11 cellular contexts compared by ENCODE assay signal in genomic region chr21:25999935-26000582, GRCh38.
DNase-seq lines count a peak whose midpoint lies in the region; ATAC-seq and TF ChIP-seq lines count a peak whose summit lies in the region.
"Had no signal": no experiment of that assay in that cellular context is flagged by ENCODE, and none has a peak within 500 bp of the region (broad histone marks: within the 10 kb centered on the region; RNA-seq: fewer than 3 reads in every experiment).

No MANE protein-coding gene starts in this region.

- H2AFZ ChIP-seq in hepatocyte: no peak overlapping the region

- H3K4me1 ChIP-seq in mucosa of rectum (ENCODE audit: control insufficient read depth in 2 of 2, insufficient read depth in 2 of 2, low read length in 2 of 2) (peaks cover 10 to 21% of the 10 kb centered on the region in 2 donors), hepatocyte (ENCODE audit: insufficient read depth) (peaks cover 3% of the 10 kb centered on the region)

- TF ChIP-seq CTCF in hepatocyte (IDR thresholded peaks at IDR 0.05; ENCODE audit: poor library complexity): no peak

- H3K27me3 ChIP-seq in mucosa of rectum (ENCODE audit: control insufficient read depth in 2 of 2, insufficient read depth in 2 of 2, low read length in 2 of 2) (no peaks in the 10 kb centered on the region), hepatocyte (no peaks in the 10 kb centered on the region)

- H3K36me3 ChIP-seq in mucosa of rectum (ENCODE audit: control insufficient read depth in 2 of 2, insufficient read depth in 2 of 2, low read length in 2 of 2) (peaks cover 0 to 7% of the 10 kb centered on the region in 2 donors), hepatocyte (replicated peaks; ENCODE audit: insufficient read depth, low read depth) (no peaks in the 10 kb centered on the region)

- intact Hi-C loops in Right ventricle myocardium superior (cut with DNase I) (loop anchor here (10.0 kb wide), 1 partner anchor 165 kb away; no protein-coding TSS in a partner anchor), left cardiac atrium (cut with DNase I) (no loop called here)

- H3K27ac ChIP-seq in mucosa of rectum (ENCODE audit: low read depth in 2 of 2, low read length in 2 of 2) (peak overlapping the region; percentile 16 to 44), hepatocyte (no peak overlapping the region)
- H3K27ac ChIP-seq: WERI-Rb-1 had no signal

- no peaks in the 10 kb centered on the region for H4K20me1 ChIP-seq in hepatocyte (ENCODE audit: insufficient read depth, poor library complexity, severe bottlenecking)

- peak overlapping the region; percentile 29 to 33 for H3K4me3 ChIP-seq in mucosa of rectum (ENCODE audit: low read length in 2 of 2)
- H3K4me3 ChIP-seq in hepatocyte: no peak overlapping the region

- peak; percentile 45 for DNase-seq in Right ventricle myocardium superior
- DNase-seq in left cardiac atrium: no peak
- peak; percentile 18 for DNase-seq in activated naive CD4-positive, alpha-beta T cell treated with anti-CD3 and anti-CD28 coated beads, Interleukin-2, amount 50 U/mL, for 16 hours
- no peak for DNase-seq in NCI-H2196 (lab: John Stamatoyannopoulos, UW; ENCODE audit: unreplicated experiment)
- DNase-seq in hepatocyte (ENCODE audit: low spot score): no peak
- DNase-seq: NCI-H2029 treated with DMSO at 0.1 percent for 48 hours, WERI-Rb-1 had no signal

- H3K9me3 ChIP-seq in mucosa of rectum (ENCODE audit: control insufficient read depth in 2 of 2, low read length in 2 of 2) (no peaks in the 10 kb centered on the region), hepatocyte (ENCODE audit: low read depth) (no peaks in the 10 kb centered on the region)

- 78% methylated on average over 19 of the region's 19 CpGs for WGBS in hepatocyte (ENCODE audit: low lambda C conversion rate, missing lambda C conversion rate)

- H3K9me2 ChIP-seq in hepatocyte (replicated peaks; ENCODE audit: insufficient read depth): no peaks in the 10 kb centered on the region

- H3K79me2 ChIP-seq in hepatocyte: peaks cover 5% of the 10 kb centered on the region

- no peak for ATAC-seq in Right ventricle myocardium superior (ENCODE audit: poor library complexity)
- ATAC-seq in left cardiac atrium: no peak
- ATAC-seq in GM21447 (IDR thresholded peaks at IDR 0.05; ENCODE audit: unreplicated experiment): no peak
- no peak for ATAC-seq in HG03520 (IDR thresholded peaks at IDR 0.05; ENCODE audit: unreplicated experiment)
- ATAC-seq: Panc1 had no signal

- no peak overlapping the region for H3K9ac ChIP-seq in mucosa of rectum (ENCODE audit: low read depth in 1 of 2, low read length in 2 of 2)

- no peak overlapping the region for H3K4me2 ChIP-seq in hepatocyte

Comparison
In these comparisons a context has a peak if more than half of its experiments do, and no peak if none do; other contexts are left out.
1. DNase-seq: peak in Right ventricle myocardium superior (single experiment) and activated naive CD4-positive, alpha-beta T cell treated with anti-CD3 and anti-CD28 coated beads, Interleukin-2, amount 50 U/mL, for 16 hours (single experiment); none in left cardiac atrium (single experiment), NCI-H2196 (single experiment) and hepatocyte (single experiment).